Comparison of ENCODE assay signal across 13 cellular contexts in the genomic region with DNA sequence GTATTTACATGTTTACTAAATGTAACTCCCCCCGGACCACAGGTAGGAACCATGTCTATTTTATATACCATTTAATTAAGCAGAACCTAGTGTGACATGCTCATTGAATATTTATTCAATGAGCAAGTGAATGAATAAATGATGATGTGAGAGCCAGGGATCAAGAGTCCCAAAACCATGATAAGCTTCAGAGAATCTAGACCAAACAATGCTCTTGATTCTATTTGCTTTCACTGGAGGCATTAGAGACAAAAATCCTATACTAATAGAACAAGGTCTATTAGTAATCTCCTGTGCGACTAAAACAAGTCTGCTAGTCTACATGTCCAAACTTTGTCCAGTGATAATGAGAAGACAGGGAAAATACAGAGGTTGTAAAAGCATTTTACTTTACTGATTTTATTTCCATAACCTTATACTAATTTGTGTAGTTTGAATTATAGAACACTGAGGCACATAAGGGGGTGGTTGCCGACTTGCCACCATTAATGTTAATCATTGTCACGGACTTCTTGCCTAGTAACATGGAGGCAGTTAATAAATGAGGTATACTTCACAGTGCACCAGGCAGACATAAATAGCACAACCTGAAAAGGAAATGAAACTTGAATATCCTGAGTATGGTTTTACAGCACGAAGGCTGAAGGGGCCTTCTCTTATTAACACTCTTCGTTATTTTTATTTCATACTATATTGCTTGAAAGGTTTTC.
A peak's percentile ranks its signal among the peaks of the same experiment; 100 is the strongest.
DNase-seq lines count a peak whose midpoint lies in the region; ATAC-seq and TF ChIP-seq lines count a peak whose summit lies in the region.
"Had no signal": no experiment of that assay in that cellular context is flagged by ENCODE, and none has a peak within 500 bp of the region (broad histone marks: within the 10 kb centered on the region; RNA-seq: fewer than 3 reads in every experiment).

No MANE protein-coding gene starts in this region.

- H3K9me3 Mint-ChIP-seq in immature natural killer cell, result peaks cover 3 to 37% (median 7%) of the 10 kb centered on the region in 6 donors

- H3K4me3 ChIP-seq in vagina, result no peak overlapping the region
- H3K4me3 ChIP-seq: left lung had no signal

- H3K4me1 ChIP-seq in vagina, result no peaks in the 10 kb centered on the region
- H3K4me1 ChIP-seq: left lung, parathyroid adenoma had no signal

- no peak overlapping the region for H3K4me3 Mint-ChIP-seq in immature natural killer cell

- TF ChIP-seq CTCF in vagina (IDR thresholded peaks at IDR 0.05), result no peak

- H3K27me3 ChIP-seq in vagina, result no peaks in the 10 kb centered on the region
- H3K27me3 ChIP-seq: left lung had no signal

- no peaks in the 10 kb centered on the region for H3K27me3 Mint-ChIP-seq in immature natural killer cell (ENCODE audit: low read depth in 3 of 3)

- ATAC-seq in HG02588 (IDR thresholded peaks at IDR 0.05; ENCODE audit: unreplicated experiment) (peak; percentile 68), HG03432 (IDR thresholded peaks at IDR 0.05; ENCODE audit: unreplicated experiment) (peak; percentile 75)
- ATAC-seq: left lung had no signal

- no peaks in the 10 kb centered on the region for H3K36me3 ChIP-seq in vagina
- H3K36me3 ChIP-seq: left lung had no signal

- no peaks in the 10 kb centered on the region for H3K4me1 Mint-ChIP-seq in immature natural killer cell

- no peaks in the 10 kb centered on the region for H3K9me3 ChIP-seq in vagina
- H3K9me3 ChIP-seq: left lung had no signal

- H3K27ac ChIP-seq in vagina, result no peak overlapping the region
- H3K27ac ChIP-seq: 22Rv1, left lung, parathyroid adenoma had no signal

- intact Hi-C loops in vagina (cut with DNase I), result no loop called here

- no peaks in the 10 kb centered on the region for H3K36me3 Mint-ChIP-seq in immature natural killer cell

- TF ChIP-seq POLR2A in vagina (IDR thresholded peaks at IDR 0.05), result no peak

- DNase-seq in NOMO-1 treated with DMSO at 0.1 percent for 48 hours (lab: John Stamatoyannopoulos, UW; ENCODE audit: unreplicated experiment), result peak; percentile 35
- DNase-seq in NOMO-1 treated with dmso at 0.1 percent for 144 hours (lab: John Stamatoyannopoulos, UW; ENCODE audit: unreplicated experiment), result no peak
- DNase-seq in activated effector memory CD4-positive, alpha-beta T cell treated with anti-CD3 and anti-CD28 coated beads, Interleukin-2, amount 50 U/mL, for 16 hours, result no peak
- no peak for DNase-seq in vagina (ENCODE audit: extremely low spot score in 2 of 2)
- DNase-seq in immature natural killer cell, result no peak
- DNase-seq in activated T-cell treated with anti-CD3 and anti-CD28 coated beads, Interleukin-2, amount 50 U/mL, for 48 hours, result no peak
- DNase-seq: HCEC 1CT, left lung had no signal

- H3K27ac Mint-ChIP-seq in immature natural killer cell, result no peak overlapping the region
- H3K27ac Mint-ChIP-seq: activated T-helper 2 cell treated with anti-CD3 and anti-CD28 coated beads, Interferon-gamma antibody, Interleukin-2, Interleukin-4, amounts not matched to agents 10 μg/mL and 5 μg/mL and 100 μg/mL, durations not matched to agents 14 hours and 24 hours and 36 hours had no signal
